16 cellular contexts compared by ENCODE assay signal in genomic region chr9:652896-653295, GRCh38.
DNase-seq lines count a peak whose midpoint lies in the region; ATAC-seq lines count a peak whose summit lies in the region.
"Had no signal": no experiment of that assay in that cellular context is flagged by ENCODE, and none has a peak within 500 bp of the region (broad histone marks: within the 10 kb centered on the region; RNA-seq: fewer than 3 reads in every experiment).

No MANE protein-coding gene starts in this region.

- intact Hi-C loops in Right ventricle myocardium superior (cut with DNase I), result no loop called here

- no peak overlapping the region for H3K18ac ChIP-seq in trophoblast cell (ENCODE audit: low read length)

- no peaks in the 10 kb centered on the region for H3K27me3 ChIP-seq in adipocyte (replicated peaks; ENCODE audit: control insufficient read depth, insufficient read depth, low read length)
- no peaks in the 10 kb centered on the region for H3K27me3 ChIP-seq in trophoblast cell (ENCODE audit: insufficient read depth, low read length)
- no peaks in the 10 kb centered on the region for H3K27me3 ChIP-seq in GM23248 (replicated peaks; ENCODE audit: insufficient read depth)
- H3K27me3 ChIP-seq: ascending aorta had no signal

- H3K9ac ChIP-seq in adipocyte (ENCODE audit: low read length) (peak overlapping the region; percentile 59), trophoblast cell (ENCODE audit: low read length) (no peak overlapping the region), GM23248 (no peak overlapping the region)

- H3K36me3 ChIP-seq in adipocyte (ENCODE audit: control insufficient read depth, insufficient read depth, low read length, severe bottlenecking) (no peaks in the 10 kb centered on the region), trophoblast cell (ENCODE audit: control insufficient read depth in 1 of 2, insufficient read depth in 2 of 2, low read length in 2 of 2) (no peaks in the 10 kb centered on the region), GM23248 (ENCODE audit: low read depth) (no peaks in the 10 kb centered on the region)
- H3K36me3 ChIP-seq: ascending aorta had no signal

- H2AK5ac ChIP-seq in trophoblast cell (ENCODE audit: low read length), result no peak overlapping the region

- no peaks in the 10 kb centered on the region for H3K9me2 ChIP-seq in GM23248 (ENCODE audit: insufficient read depth)

- DNase-seq in DMS 273 (lab: John Stamatoyannopoulos, UW; ENCODE audit: unreplicated experiment) (peak; percentile 66), adipocyte (ENCODE audit: low read depth) (no peak), Right ventricle myocardium superior (peak; percentile 80), trophoblast cell (peak; percentile 7 to 48), activated gamma-delta T cell (lab: John Stamatoyannopoulos, UW) (no peak), T1000 (lab: John Stamatoyannopoulos, UW) (no peak), NCI-H510A treated with DMSO at 0.1 percent for 48 hours (lab: John Stamatoyannopoulos, UW) (no peak), GM23248 (no peak)
- DNase-seq: ACHN; activated CD4-positive, alpha-beta T cell treated with anti-CD3 and anti-CD28 coated beads for 36 hours; HFFc6; NCI-H1105 treated with DMSO at 0.1 percent for 48 hours; NCI-H345; T-helper 1 cell had no signal

- H3K4me1 ChIP-seq in adipocyte (ENCODE audit: control insufficient read depth, insufficient read depth, low read length), result peaks cover 47% of the 10 kb centered on the region
- H3K4me1 ChIP-seq in trophoblast cell (ENCODE audit: control insufficient read depth in 1 of 2, insufficient read depth in 2 of 2, low read length in 2 of 2), result peaks cover 0 to 6% of the 10 kb centered on the region in 2 experiments
- 0 out of 2 replicates have a peak, but pooled peaks cover 9% of the 10 kb centered on the region for H3K4me1 ChIP-seq in GM23248 (ENCODE audit: insufficient read depth)

- no peak overlapping the region for H2BK12ac ChIP-seq in trophoblast cell (ENCODE audit: low read length)

- no peak overlapping the region for H2BK120ac ChIP-seq in trophoblast cell (ENCODE audit: insufficient read depth, low read length, poor library complexity)

- no peaks in the 10 kb centered on the region for H4K20me1 ChIP-seq in GM23248 (ENCODE audit: insufficient read depth)

- no peaks in the 10 kb centered on the region for H3K79me2 ChIP-seq in trophoblast cell (ENCODE audit: control insufficient read depth, insufficient read depth, low read length, poor library complexity)
- H3K79me2 ChIP-seq in GM23248 (ENCODE audit: insufficient read depth), result no peaks in the 10 kb centered on the region

- H3K9me3 ChIP-seq in adipocyte (ENCODE audit: control insufficient read depth, low read length), result no peaks in the 10 kb centered on the region
- no peaks in the 10 kb centered on the region for H3K9me3 ChIP-seq in trophoblast cell (ENCODE audit: insufficient read depth, low read depth, low read length)
- H3K9me3 ChIP-seq in GM23248 (ENCODE audit: low read depth), result no peaks in the 10 kb centered on the region
- H3K9me3 ChIP-seq: ascending aorta had no signal

- no peak overlapping the region for H3K27ac ChIP-seq in trophoblast cell (ENCODE audit: low read depth, low read length)
- H3K27ac ChIP-seq in GM23248, result no peak overlapping the region

- no peak overlapping the region for H3K4ac ChIP-seq in trophoblast cell (ENCODE audit: low read depth, low read length)

- WGBS in trophoblast cell (ENCODE audit: extremely low coverage, insufficient coverage, insufficient read length), result no CpG with 5 or more reads among the region's 8 CpGs
- WGBS in GM23248 (ENCODE audit: low coverage in 1 of 2, low lambda C conversion rate in 2 of 2, missing lambda C conversion rate in 2 of 2), 2 experiments, result 68 to 77% methylated on average over 8 of the region's 8 CpGs

- H4K12ac ChIP-seq in trophoblast cell (ENCODE audit: low read depth, low read length), result no peak overlapping the region

- no peak overlapping the region for H2BK5ac ChIP-seq in trophoblast cell (ENCODE audit: low read depth, low read length, poor library complexity)

- H4K91ac ChIP-seq in trophoblast cell (ENCODE audit: low read depth, low read length), result no peak overlapping the region

- H3K4me2 ChIP-seq in trophoblast cell (ENCODE audit: low read length) (no peak overlapping the region), GM23248 (ENCODE audit: unreplicated experiment) (no peak overlapping the region)

- no peak overlapping the region for H3K23ac ChIP-seq in trophoblast cell (ENCODE audit: low read length)

- no peak overlapping the region for H3K14ac ChIP-seq in trophoblast cell (ENCODE audit: low read length)

- H4K8ac ChIP-seq in trophoblast cell (ENCODE audit: low read depth, low read length), result no peak overlapping the region

- ATAC-seq in Right ventricle myocardium superior (ENCODE audit: poor library complexity), result peak; percentile 50
- ATAC-seq: activated CD4-positive, alpha-beta T cell treated with anti-CD3 and anti-CD28 coated beads for 36 hours had no signal

- no peaks in the 10 kb centered on the region for H3F3A ChIP-seq in GM23248 (ENCODE audit: insufficient read depth)

- peak overlapping the region; percentile 48 for H3K4me3 ChIP-seq in adipocyte (ENCODE audit: low read length)
- H3K4me3 ChIP-seq in trophoblast cell (ENCODE audit: low read depth, low read length), result no peak overlapping the region
- H3K4me3 ChIP-seq in GM23248, result no peak overlapping the region
- H3K4me3 ChIP-seq: ascending aorta, skin epidermis had no signal

- in situ Hi-C loops in GM23248 (cut with MboI), result no loop called here

- no peaks in the 10 kb centered on the region for H3K79me1 ChIP-seq in trophoblast cell (ENCODE audit: low read length)

- no peak overlapping the region for H2AFZ ChIP-seq in trophoblast cell (ENCODE audit: insufficient read depth, low read length, poor library complexity)
- no peak overlapping the region for H2AFZ ChIP-seq in GM23248

Comparison
In these comparisons a context has a peak if more than half of its experiments do, and no peak if none do; other contexts are left out.
1. DNase-seq: peak in DMS 273 (single experiment), Right ventricle myocardium superior (single experiment) and trophoblast cell (2 of 2); none in adipocyte (single experiment), activated gamma-delta T cell (single experiment), T1000 (single experiment), NCI-H510A treated with DMSO at 0.1 percent for 48 hours (single experiment) and GM23248 (single experiment).